2 cellular contexts compared by ENCODE assay signal in genomic region chr6:125781307-125781868, GRCh38.
TF ChIP-seq lines count a peak whose summit lies in the region.

No MANE protein-coding gene starts in this region.

TF ChIP-seq in H1, 55 proteins besides CTCF, POLR2A, EP300 and RAD21 (continued from another document):
- TF ChIP-seq FOSL1 (IDR thresholded peaks at IDR 0.05; ENCODE audit: insufficient read depth, low read depth, low read length), result no peak
- TF ChIP-seq GABPA (IDR thresholded peaks at IDR 0.05; ENCODE audit: borderline replicate concordance, insufficient read depth, low read length), result no peak

TF ChIP-seq in neural cell, 6 proteins besides CTCF, POLR2A, EP300 and RAD21 (continued from another document):
- no peak for TF ChIP-seq SMC3 (conservative IDR thresholded peaks at IDR 0.05; ENCODE audit: poor library complexity)
- no peak for TF ChIP-seq EZH2 (IDR thresholded peaks at IDR 0.05; ENCODE audit: borderline replicate concordance, insufficient read depth, low read length, poor library complexity, severe bottlenecking)
- TF ChIP-seq POLR2AphosphoS5 (IDR thresholded peaks at IDR 0.05), result no peak
- TF ChIP-seq, protein P1, sequence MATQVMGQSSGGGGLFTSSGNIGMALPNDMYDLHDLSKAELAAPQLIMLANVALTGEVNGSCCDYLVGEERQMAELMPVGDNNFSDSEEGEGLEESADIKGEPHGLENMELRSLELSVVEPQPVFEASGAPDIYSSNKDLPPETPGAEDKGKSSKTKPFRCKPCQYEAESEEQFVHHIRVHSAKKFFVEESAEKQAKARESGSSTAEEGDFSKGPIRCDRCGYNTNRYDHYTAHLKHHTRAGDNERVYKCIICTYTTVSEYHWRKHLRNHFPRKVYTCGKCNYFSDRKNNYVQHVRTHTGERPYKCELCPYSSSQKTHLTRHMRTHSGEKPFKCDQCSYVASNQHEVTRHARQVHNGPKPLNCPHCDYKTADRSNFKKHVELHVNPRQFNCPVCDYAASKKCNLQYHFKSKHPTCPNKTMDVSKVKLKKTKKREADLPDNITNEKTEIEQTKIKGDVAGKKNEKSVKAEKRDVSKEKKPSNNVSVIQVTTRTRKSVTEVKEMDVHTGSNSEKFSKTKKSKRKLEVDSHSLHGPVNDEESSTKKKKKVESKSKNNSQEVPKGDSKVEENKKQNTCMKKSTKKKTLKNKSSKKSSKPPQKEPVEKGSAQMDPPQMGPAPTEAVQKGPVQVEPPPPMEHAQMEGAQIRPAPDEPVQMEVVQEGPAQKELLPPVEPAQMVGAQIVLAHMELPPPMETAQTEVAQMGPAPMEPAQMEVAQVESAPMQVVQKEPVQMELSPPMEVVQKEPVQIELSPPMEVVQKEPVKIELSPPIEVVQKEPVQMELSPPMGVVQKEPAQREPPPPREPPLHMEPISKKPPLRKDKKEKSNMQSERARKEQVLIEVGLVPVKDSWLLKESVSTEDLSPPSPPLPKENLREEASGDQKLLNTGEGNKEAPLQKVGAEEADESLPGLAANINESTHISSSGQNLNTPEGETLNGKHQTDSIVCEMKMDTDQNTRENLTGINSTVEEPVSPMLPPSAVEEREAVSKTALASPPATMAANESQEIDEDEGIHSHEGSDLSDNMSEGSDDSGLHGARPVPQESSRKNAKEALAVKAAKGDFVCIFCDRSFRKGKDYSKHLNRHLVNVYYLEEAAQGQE (IDR thresholded peaks at IDR 0.05; ENCODE audit: borderline replicate concordance), result no peak
- TF ChIP-seq MXI1 (conservative IDR thresholded peaks at IDR 0.05; ENCODE audit: poor library complexity, severe bottlenecking), result no peak
